9 cellular contexts compared by ENCODE assay signal in genomic region chr15:66253296-66253642, GRCh38. TPM values are rescaled to one million over a fixed set of nuclear protein-coding genes. Genes with fewer than 3 reads are reported as not detected.
DNase-seq lines count a peak whose midpoint lies in the region; ATAC-seq and TF ChIP-seq lines count a peak whose summit lies in the region.
"Had no signal": no experiment of that assay in that cellular context is flagged by ENCODE, and none has a peak within 500 bp of the region (broad histone marks: within the 10 kb centered on the region; RNA-seq: fewer than 3 reads in every experiment).

No MANE protein-coding gene starts in this region.

- no peaks in the 10 kb centered on the region for H3F3A ChIP-seq in PC-3 (ENCODE audit: low read length, unreplicated experiment)

- H3K27me3 ChIP-seq in PC-3 (ENCODE audit: low read length) = peaks cover 17% of the 10 kb centered on the region; the same call in 1 of the 2 replicates
- H3K27me3 ChIP-seq in esophagus squamous epithelium = peaks cover 16 to 92% (median 29%) of the 10 kb centered on the region in 4 donors
- peaks cover 3% of the 10 kb centered on the region for H3K27me3 ChIP-seq in prostate gland (replicated peaks; ENCODE audit: insufficient read depth)

- no peak for TF ChIP-seq CTCF in PC-3 (conservative IDR thresholded peaks at IDR 0.05; ENCODE audit: low read depth, low read length)
- TF ChIP-seq CTCF in esophagus squamous epithelium (IDR thresholded peaks at IDR 0.05) = no peak
- no peak for TF ChIP-seq CTCF in prostate gland (IDR thresholded peaks at IDR 0.05)

- peak; percentile 14; the same call in 1 of the 2 replicates for ATAC-seq in PC-3
- no peak for ATAC-seq in GM21825 (IDR thresholded peaks at IDR 0.05; ENCODE audit: unreplicated experiment)

- H3K4me3 ChIP-seq in PC-3 (ENCODE audit: low read length) = peak overlapping the region; percentile 73
- peak overlapping the region; percentile 35 to 74 (median 48) for H3K4me3 ChIP-seq in esophagus squamous epithelium
- H3K4me3 ChIP-seq in prostate gland = peak overlapping the region; percentile 32 to 43

- no peaks in the 10 kb centered on the region for H3K79me2 ChIP-seq in PC-3 (ENCODE audit: low read length)

- CTCF ChIA-PET in PC-3 (lab: Charles Lee) = no interaction called here

- H3K27ac ChIP-seq in PC-3 (ENCODE audit: low read length) (no peak overlapping the region), esophagus squamous epithelium (no peak overlapping the region), prostate gland (no peak overlapping the region)

- peak overlapping the region; percentile 99 for H3K4me2 ChIP-seq in PC-3 (ENCODE audit: low read length)

- DNase-seq in COR-L47 (lab: John Stamatoyannopoulos, UW) = peak; percentile 24
- DNase-seq in PC-3 = no peak
- no peak for DNase-seq in esophagus squamous epithelium (lab: John Stamatoyannopoulos, UW)
- DNase-seq in prostate gland (ENCODE audit: low spot score) = no peak
- DNase-seq in DMS153 (lab: John Stamatoyannopoulos, UW) = no peak
- no peak for DNase-seq in SHP77 treated with DMSO at 0.1 percent for 48 hours (lab: John Stamatoyannopoulos, UW)
- DNase-seq in medulla oblongata (ENCODE audit: extremely low spot score) = no peak
- DNase-seq: GF-D8 had no signal

- TF ChIP-seq POLR2A in esophagus squamous epithelium (IDR thresholded peaks at IDR 0.05) (no peak), prostate gland (IDR thresholded peaks at IDR 0.05) (no peak)

- H3K4me1 ChIP-seq in PC-3 (ENCODE audit: insufficient read depth, low read length) (no peaks in the 10 kb centered on the region), esophagus squamous epithelium (peaks cover 21 to 34% (median 26%) of the 10 kb centered on the region in 3 donors), prostate gland (replicated peaks) (peaks cover 3% of the 10 kb centered on the region)

- no CpG with 5 or more reads among the region's 39 CpGs for WGBS in esophagus squamous epithelium, 2 donors
- 0% methylated on average over 14 of the region's 39 CpGs for WGBS in prostate gland

- no peaks in the 10 kb centered on the region for H4K20me1 ChIP-seq in PC-3 (ENCODE audit: low read length)

- no TSS peak for BruUV-seq in PC-3 (replicated peaks; lab: Mats Ljungman, UMichigan)

- peak overlapping the region; percentile 95 for H2AFZ ChIP-seq in PC-3 (ENCODE audit: low read length)

- no peaks in the 10 kb centered on the region for H3K9me2 ChIP-seq in PC-3 (replicated peaks; ENCODE audit: low read length)

- intact Hi-C loops in PC-3 (cut with micrococcal nuclease) (no loop called here), esophagus squamous epithelium (cut with DNase I) (no loop called here), prostate gland (cut with DNase I) (no loop called here)

- H3K9ac ChIP-seq in PC-3 (ENCODE audit: low read length) = no peak overlapping the region

- H3K36me3 ChIP-seq in PC-3 (ENCODE audit: low read depth, low read length) (no peaks in the 10 kb centered on the region), esophagus squamous epithelium (no peaks in the 10 kb centered on the region), prostate gland (no peaks in the 10 kb centered on the region)

- POLR2A ChIA-PET in PC-3 (lab: Charles Lee; ENCODE audit: unreplicated experiment) = no interaction called here

- H3K9me3 ChIP-seq in PC-3 (ENCODE audit: low read length) = no peaks in the 10 kb centered on the region
- no peaks in the 10 kb centered on the region for H3K9me3 ChIP-seq in esophagus squamous epithelium
- no peaks in the 10 kb centered on the region for H3K9me3 ChIP-seq in prostate gland

RNA-seq across cellular contexts. Expression of gene MEGF11, which starts 0.3 kb away (rescaled TPM):
- total RNA-seq in PC-3 (2014; rRNA removed) (not detected in 2 replicates), esophagus squamous epithelium (not detected), prostate gland (not detected)

RNA-seq across cellular contexts. Expression of gene DIS3L, which starts 40.1 kb away (rescaled TPM):
- total RNA-seq in PC-3 (2014; rRNA removed) (18.7 and 19.9 TPM in 2 replicates), esophagus squamous epithelium (10 to 100 TPM; 12.5 to 34.0 (median 20.6) TPM), prostate gland (10 to 100 TPM; 19.4 to 35.0 TPM)
